ENCODE assay signal across 13 cellular contexts in the genomic region with DNA sequence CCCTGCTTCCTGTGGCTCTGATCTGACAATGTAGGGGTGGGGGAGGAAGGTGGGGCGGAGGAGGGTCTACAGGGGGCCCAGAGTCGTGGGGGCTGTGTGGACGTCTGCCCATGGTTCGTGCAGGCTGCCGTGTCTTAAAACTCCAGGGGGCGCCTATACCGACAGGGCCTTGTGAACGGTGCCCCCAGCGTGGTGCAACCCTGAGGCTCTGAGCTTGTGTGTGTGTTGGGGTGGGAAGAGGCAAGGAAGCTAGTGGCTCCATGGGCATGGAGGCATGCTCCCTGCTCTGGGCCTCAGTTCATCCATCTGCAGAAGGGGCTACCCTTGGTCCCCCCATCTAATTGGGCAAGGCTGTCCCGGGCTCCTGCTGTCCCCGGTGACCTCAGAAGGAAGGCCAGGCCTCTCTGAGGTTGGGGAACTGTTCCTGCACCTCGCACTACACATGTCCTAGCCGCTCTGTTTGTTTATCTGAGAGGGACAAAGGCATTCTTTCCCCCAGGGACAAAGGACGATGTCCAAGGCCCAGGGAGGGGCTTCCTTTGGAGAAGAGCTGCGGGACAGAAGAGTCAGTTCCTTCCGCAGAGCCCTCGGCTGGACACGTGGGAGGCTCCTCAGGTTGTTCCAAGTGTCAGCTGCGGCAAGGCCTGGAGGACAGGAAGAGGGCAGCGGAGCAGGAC. TPM values are rescaled to one million over a fixed set of nuclear protein-coding genes. Genes with fewer than 3 reads are reported as not detected.
A peak's percentile ranks its signal among the peaks of the same experiment; 100 is the strongest.
DNase-seq lines count a peak whose midpoint lies in the region; ATAC-seq and TF ChIP-seq lines count a peak whose summit lies in the region.
"Had no signal": no experiment of that assay in that cellular context is flagged by ENCODE, and none has a peak within 500 bp of the region (broad histone marks: within the 10 kb centered on the region; RNA-seq: fewer than 3 reads in every experiment).

No MANE protein-coding gene starts in this region.

- H3K36me3 Mint-ChIP-seq in HFFc6 (ENCODE audit: low read depth) = no peaks in the 10 kb centered on the region
- H3K36me3 Mint-ChIP-seq: memory B cell; stimulated activated effector memory CD8-positive, alpha-beta T cell treated with anti-CD3 and anti-CD28 coated beads, Interleukin-12 subunit alpha, Interleukin-12 subunit beta, amount 100 ng/mL, for 72 hours had no signal

- no peak overlapping the region for H3K4me3 ChIP-seq in WERI-Rb-1 (ENCODE audit: low read depth, low read length)
- H3K4me3 ChIP-seq in lower lobe of right lung = no peak overlapping the region
- H3K4me3 ChIP-seq: body of pancreas had no signal

- H3K36me3 ChIP-seq in WERI-Rb-1 = no peaks in the 10 kb centered on the region
- H3K36me3 ChIP-seq in lower lobe of right lung = no peaks in the 10 kb centered on the region

- H3K27me3 ChIP-seq in WERI-Rb-1 (ENCODE audit: insufficient read depth, low read depth, severe bottlenecking) (no peaks in the 10 kb centered on the region), lower lobe of right lung (ENCODE audit: low read depth) (peaks cover 10% of the 10 kb centered on the region)

- no peak overlapping the region for H3K27ac Mint-ChIP-seq in HFFc6

- intact Hi-C loops in lower lobe of right lung (cut with DNase I) = no loop called here

- H3K27me3 Mint-ChIP-seq in HFFc6 (ENCODE audit: insufficient read depth) = peaks cover 11% of the 10 kb centered on the region

- H3K9me3 ChIP-seq in WERI-Rb-1 (ENCODE audit: severe bottlenecking) (no peaks in the 10 kb centered on the region), lower lobe of right lung (no peaks in the 10 kb centered on the region)
- H3K9me3 ChIP-seq: body of pancreas had no signal

- peak; percentile 34 for TF ChIP-seq CTCF in HFFc6 (IDR thresholded peaks at IDR 0.05)
- TF ChIP-seq CTCF in WERI-Rb-1 (IDR thresholded peaks at IDR 0.05; ENCODE audit: low read depth, low read length) = peak; percentile 60
- TF ChIP-seq CTCF in lower lobe of right lung (IDR thresholded peaks at IDR 0.05) = no peak

- peaks cover 24% of the 10 kb centered on the region for H3K4me1 Mint-ChIP-seq in HFFc6 (ENCODE audit: low read depth)

- peaks cover 41% of the 10 kb centered on the region for H3K4me1 ChIP-seq in lower lobe of right lung

- peak overlapping the region; percentile 42 for H3K27ac ChIP-seq in WERI-Rb-1
- peak overlapping the region; percentile 74 for H3K27ac ChIP-seq in lower lobe of right lung

- peak; percentile 71 for DNase-seq in CMK (ENCODE audit: low read depth)
- DNase-seq in HFFc6 = no peak
- DNase-seq in WERI-Rb-1 = peak; percentile 55
- no peak for DNase-seq in lower lobe of right lung
- DNase-seq in NOMO-1 treated with dmso at 0.1 percent for 144 hours (lab: John Stamatoyannopoulos, UW; ENCODE audit: unreplicated experiment) = no peak
- no peak for DNase-seq in DMS153 (lab: John Stamatoyannopoulos, UW)
- DNase-seq: body of pancreas, NCI-H2081 had no signal

- H3K4me3 Mint-ChIP-seq in HFFc6 = no peak overlapping the region
- H3K4me3 Mint-ChIP-seq: memory B cell had no signal

- ATAC-seq in lower lobe of right lung = peak; percentile 31 to 38
- ATAC-seq in HG02610 (IDR thresholded peaks at IDR 0.05; ENCODE audit: unreplicated experiment) = no peak
- ATAC-seq in HG03565 (IDR thresholded peaks at IDR 0.05; ENCODE audit: unreplicated experiment) = no peak
- ATAC-seq: body of pancreas; stimulated activated effector memory CD8-positive, alpha-beta T cell treated with anti-CD3 and anti-CD28 coated beads, Interleukin-12 subunit alpha, Interleukin-12 subunit beta, amount 100 ng/mL, for 72 hours had no signal

- H3K9me3 Mint-ChIP-seq in HFFc6 = no peaks in the 10 kb centered on the region
- H3K9me3 Mint-ChIP-seq: memory B cell; stimulated activated effector memory CD8-positive, alpha-beta T cell treated with anti-CD3 and anti-CD28 coated beads, Interleukin-12 subunit alpha, Interleukin-12 subunit beta, amount 100 ng/mL, for 72 hours had no signal

RNA-seq across cellular contexts. Expression of gene CA4, which starts 13.5 kb away (rescaled TPM):
- not detected for total RNA-seq in HFFc6 (2021; fragmentation: NEBNext Ultra II Directional; extraction: Animal tissue kit (Norgen Biotek cat#: 25700))
- total RNA-seq in lower lobe of right lung = 72.8 TPM
- total RNA-seq: fibroblast of lung had no signal

Comparison
In these comparisons a context has a peak if more than half of its experiments do, and no peak if none do; other contexts are left out.
1. DNase-seq: peak in CMK (single experiment) and WERI-Rb-1 (single experiment); none in HFFc6 (single experiment), lower lobe of right lung (single experiment), NOMO-1 treated with dmso at 0.1 percent for 144 hours (single experiment) and DMS153 (single experiment).
2. ATAC-seq: peak in lower lobe of right lung (2 of 2); none in HG02610 (single experiment) and HG03565 (single experiment).
3. RNA of gene CA4, which starts 13.5 kb away (total RNA-seq): 72.8 TPM in lower lobe of right lung (single experiment); not detected in HFFc6; every median in the first group is over 10 times any median in the second.